In the genomic region with DNA sequence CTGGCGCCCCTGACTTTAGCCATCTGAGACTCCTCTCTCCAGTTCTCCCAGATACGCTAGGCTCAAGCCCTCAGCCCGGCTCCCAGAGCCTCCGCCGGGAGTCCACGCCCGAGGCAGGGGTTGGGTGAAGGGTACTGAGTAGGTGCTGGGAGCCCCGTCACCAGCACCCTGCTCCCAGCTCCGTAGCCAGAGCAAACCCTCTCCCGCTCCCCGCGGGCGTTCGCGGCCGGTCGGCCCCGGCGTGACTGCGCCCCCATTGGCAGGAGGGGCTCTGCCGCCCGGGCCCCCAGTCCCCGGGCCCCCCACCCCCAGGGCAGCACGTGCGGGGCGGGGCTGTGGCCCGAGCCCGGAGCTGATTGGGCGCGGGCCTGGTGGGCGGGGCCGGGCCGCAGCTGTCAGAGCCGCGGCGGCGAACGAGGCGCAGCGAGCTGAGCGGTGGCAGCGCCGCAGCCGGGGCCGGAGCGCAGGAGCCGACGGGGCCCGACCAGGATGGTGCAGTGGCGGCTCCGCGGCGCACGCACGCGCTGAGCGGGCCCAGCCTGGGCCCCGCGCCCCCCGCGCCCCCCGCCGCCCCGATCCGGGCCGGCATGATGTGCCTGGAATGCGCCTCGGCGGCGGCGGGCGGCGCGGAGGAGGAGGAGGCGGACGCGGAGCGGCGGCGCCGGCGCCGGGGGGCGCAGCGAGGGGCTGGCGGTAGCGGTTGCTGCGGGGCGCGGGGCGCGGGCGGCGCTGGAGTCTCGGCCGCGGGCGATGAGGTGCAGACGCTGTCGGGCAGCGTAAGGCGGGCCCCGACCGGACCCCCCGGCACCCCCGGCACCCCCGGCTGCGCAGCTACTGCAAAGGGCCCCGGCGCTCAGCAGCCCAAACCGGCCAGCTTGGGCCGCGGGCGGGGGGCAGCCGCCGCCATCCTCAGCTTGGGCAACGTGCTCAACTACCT, we compare ENCODE assay signal across 8 cellular contexts. TPM values are rescaled to one million over a fixed set of nuclear protein-coding genes. Genes with fewer than 3 reads are reported as not detected.
DNase-seq lines count a peak whose midpoint lies in the region; ATAC-seq and TF ChIP-seq lines count a peak whose summit lies in the region.

Gene SPNS2 (plus strand): TSS at position 421 of the 937 bp plus-strand sequence. CDS start 167 bp downstream, at position 588.

- no peaks in the 10 kb centered on the region for H3K36me3 Mint-ChIP-seq in Caco-2 (ENCODE audit: insufficient read depth, unreplicated experiment)

- TF ChIP-seq CTCF in Caco-2 (IDR thresholded peaks at IDR 0.05; ENCODE audit: insufficient read depth in 1 of 2, low read depth in 1 of 2, low read length in 1 of 2, severe bottlenecking in 1 of 2, unreplicated experiment in 1 of 2) = no peak

- H3K36me3 ChIP-seq in Caco-2 (ENCODE audit: control insufficient read depth, insufficient read depth, low read length) = no peaks in the 10 kb centered on the region

- H3K27me3 Mint-ChIP-seq in Caco-2 (ENCODE audit: insufficient read depth, unreplicated experiment) = peaks cover 3% of the 10 kb centered on the region

- intact Hi-C loops in Caco-2 (cut with micrococcal nuclease; ENCODE audit: unreplicated experiment) = no loop called here

- H3K27ac Mint-ChIP-seq in Caco-2 (ENCODE audit: unreplicated experiment) = no peak within 1 kb of the TSS

- DNase-seq in Caco-2 (peak; percentile 53 to 69), HEK293T (ENCODE audit: extremely low spot score) (peak; percentile 94), NCI-H526 treated with DMSO at 0.1 percent for 48 hours (lab: John Stamatoyannopoulos, UW) (peak; percentile 24), erythroblast (lab: John Stamatoyannopoulos, UW) (peak; percentile 57 to 58)
- peak; percentile 77 for DNase-seq in activated T-cell treated with anti-CD3 and anti-CD28 coated beads, Interleukin-2, amount 50 U/mL, for 1 hour
- DNase-seq in stimulated activated CD8-positive, alpha-beta memory T cell treated with anti-CD3 and anti-CD28 coated beads, Interleukin-2, amount 100 ng/mL, for 1 hour (ENCODE audit: low read depth in 2 of 2) = peak; percentile 35 to 41

- H3K27me3 ChIP-seq in Caco-2 (replicated peaks; ENCODE audit: control insufficient read depth, insufficient read depth, low read length) = no peaks in the 10 kb centered on the region
- H3K27me3 ChIP-seq in mononuclear cell (ENCODE audit: insufficient read depth, low read length) = peaks cover 19% of the 10 kb centered on the region

- BruUV-seq in Caco-2 (replicated peaks; lab: Mats Ljungman, UMichigan) = no TSS peak

- POLR2A ChIA-PET in Caco-2 (lab: Charles Lee) = no interaction called here
- POLR2A ChIA-PET in HEK293T (lab: Yijun Ruan, JAX) = interaction anchor here (0.7 to 0.9 kb wide), 5 partner anchors 12 to 442 kb away, joined by 3 to 6 read pairs (median 3); partner anchors contain the start of genes CYB5D2, RNF167 and SLC25A11

- H3K9me3 Mint-ChIP-seq in Caco-2 (ENCODE audit: unreplicated experiment) = no peaks in the 10 kb centered on the region

- H3K9me3 ChIP-seq in Caco-2 (no peaks in the 10 kb centered on the region), mononuclear cell (ENCODE audit: low read depth, low read length) (no peaks in the 10 kb centered on the region)

- no peak for TF ChIP-seq POLR2A in erythroblast (IDR thresholded peaks at IDR 0.05; ENCODE audit: low read length)

- H3K4me3 Mint-ChIP-seq in Caco-2 (ENCODE audit: unreplicated experiment) = peak within 1 kb of the TSS; percentile 76

- H3K4me3 ChIP-seq in Caco-2 (ENCODE audit: low read depth, low read length) (peak within 1 kb of the TSS; percentile 28), mononuclear cell (ENCODE audit: low read length) (peak within 1 kb of the TSS; percentile 24)

- ATAC-seq in HG03457 (IDR thresholded peaks at IDR 0.05; ENCODE audit: unreplicated experiment) = no peak

- H3K4me1 Mint-ChIP-seq in Caco-2 (ENCODE audit: low read depth, unreplicated experiment) = peaks cover 5% of the 10 kb centered on the region

- no peaks in the 10 kb centered on the region for H3K4me1 ChIP-seq in Caco-2
- peaks cover 19% of the 10 kb centered on the region for H3K4me1 ChIP-seq in mononuclear cell (ENCODE audit: insufficient read depth, low read length)

- CTCF ChIA-PET in Caco-2 (lab: Charles Lee) = interaction anchor here (1.2 kb wide), 1 partner anchor 78 kb away, joined by 4 read pairs; no protein-coding TSS in a partner anchor
- CTCF ChIA-PET in HEK293T (lab: Yijun Ruan, JAX) = interaction anchor here (0.5 to 1.0 kb wide), 2 partner anchors 11 to 80 kb away, joined by 3 to 4 read pairs; no protein-coding TSS in a partner anchor

TF ChIP-seq in HEK293T, 16 proteins besides CTCF, POLR2A, EP300 and RAD21:
- no peak for TF ChIP-seq HDGF (IDR thresholded peaks at IDR 0.05; ENCODE audit: borderline replicate concordance)
- no peak for TF ChIP-seq SUZ12 (IDR thresholded peaks at IDR 0.05)
- no peak for TF ChIP-seq CTBP1 (IDR thresholded peaks at IDR 0.05; ENCODE audit: borderline replicate concordance)
- no peak for TF ChIP-seq TARDBP (IDR thresholded peaks at IDR 0.05)
- TF ChIP-seq SP1 (IDR thresholded peaks at IDR 0.05) = no peak
- TF ChIP-seq ARNT (IDR thresholded peaks at IDR 0.05) = no peak
- TF ChIP-seq LEF1 (IDR thresholded peaks at IDR 0.05; ENCODE audit: borderline replicate concordance) = no peak
- no peak for TF ChIP-seq NFRKB (IDR thresholded peaks at IDR 0.05)
- no peak for TF ChIP-seq FOXA1 (IDR thresholded peaks at IDR 0.05)
- TF ChIP-seq L3MBTL2 (conservative IDR thresholded peaks at IDR 0.05) = no peak
- TF ChIP-seq FOXK2 (IDR thresholded peaks at IDR 0.05) = no peak
- no peak for TF ChIP-seq ZNF384 (IDR thresholded peaks at IDR 0.05)
- TF ChIP-seq, protein P1, sequence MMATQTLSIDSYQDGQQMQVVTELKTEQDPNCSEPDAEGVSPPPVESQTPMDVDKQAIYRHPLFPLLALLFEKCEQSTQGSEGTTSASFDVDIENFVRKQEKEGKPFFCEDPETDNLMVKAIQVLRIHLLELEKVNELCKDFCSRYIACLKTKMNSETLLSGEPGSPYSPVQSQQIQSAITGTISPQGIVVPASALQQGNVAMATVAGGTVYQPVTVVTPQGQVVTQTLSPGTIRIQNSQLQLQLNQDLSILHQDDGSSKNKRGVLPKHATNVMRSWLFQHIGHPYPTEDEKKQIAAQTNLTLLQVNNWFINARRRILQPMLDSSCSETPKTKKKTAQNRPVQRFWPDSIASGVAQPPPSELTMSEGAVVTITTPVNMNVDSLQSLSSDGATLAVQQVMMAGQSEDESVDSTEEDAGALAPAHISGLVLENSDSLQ (IDR thresholded peaks at IDR 0.05) = no peak
- no peak for TF ChIP-seq BHLHE40 (IDR thresholded peaks at IDR 0.05; ENCODE audit: borderline replicate concordance)
- TF ChIP-seq ELF4 (IDR thresholded peaks at IDR 0.05) = no peak
- no peak for TF ChIP-seq FOXM1 (IDR thresholded peaks at IDR 0.05; ENCODE audit: borderline replicate concordance)
TF ChIP-seq in HEK293T: peak in this region for 0.

RNA-seq across cellular contexts. Expression of gene SPNS2, which starts in this region (rescaled TPM):
- total RNA-seq in Caco-2 (2022) (1.00 TPM in 2 replicates), mononuclear cell (0.10 TPM)

Comparison
In these comparisons a context has a peak if more than half of its experiments do, and no peak if none do; other contexts are left out.
1. Peak in DNase-seq and H3K4me3 ChIP-seq in Caco-2; RNA of the gene not detected or under 1 TPM.
2. DNase-seq: peak in every context shown above with its lines; median percentile 94 in HEK293T; 77 in activated T-cell treated with anti-CD3 and anti-CD28 coated beads, Interleukin-2, amount 50 U/mL, for 1 hour; 61 in Caco-2; 58 in erythroblast; 38 in stimulated activated CD8-positive, alpha-beta memory T cell treated with anti-CD3 and anti-CD28 coated beads, Interleukin-2, amount 100 ng/mL, for 1 hour; 24 in NCI-H526 treated with DMSO at 0.1 percent for 48 hours.